Comparison of ENCODE assay signal across 14 cellular contexts in genomic region chr7:125568799-125569198, GRCh38.
DNase-seq lines count a peak whose midpoint lies in the region; ATAC-seq, FAIRE-seq and TF ChIP-seq lines count a peak whose summit lies in the region.
"Had no signal": no experiment of that assay in that cellular context is flagged by ENCODE, and none has a peak within 500 bp of the region (broad histone marks: within the 10 kb centered on the region; RNA-seq: fewer than 3 reads in every experiment).

No MANE protein-coding gene starts in this region.

- H3K9me3 ChIP-seq in tibial nerve, result no peaks in the 10 kb centered on the region
- H3K9me3 ChIP-seq: A549 had no signal

- H3K27ac ChIP-seq in tibial nerve, result no peak overlapping the region
- H3K27ac ChIP-seq: A549, skin epidermis, WERI-Rb-1 had no signal

- H3K36me3 Mint-ChIP-seq in activated naive CD8-positive, alpha-beta T cell treated with anti-CD3 and anti-CD28 coated beads for 36 hours, result no peaks in the 10 kb centered on the region
- H3K36me3 Mint-ChIP-seq: natural killer cell treated with Interleukin-12 subunit alpha and Interleukin-12 subunit beta and Interleukin-15 and Interleukin-18, amount 100 ng/mL, for 72 hours had no signal

- no peak overlapping the region for H3K4me3 Mint-ChIP-seq in activated naive CD8-positive, alpha-beta T cell treated with anti-CD3 and anti-CD28 coated beads for 36 hours
- H3K4me3 Mint-ChIP-seq: natural killer cell treated with Interleukin-12 subunit alpha and Interleukin-12 subunit beta and Interleukin-15 and Interleukin-18, amount 100 ng/mL, for 72 hours had no signal

- WGBS in tibial nerve, 2 donors, result 83 to 92% methylated on average over 4 of the region's 4 CpGs

- DNase-seq in D721Med (ENCODE audit: insufficient read length, low spot score) (no peak), tibial nerve (ENCODE audit: low spot score in 2 of 2) (no peak), NCI-H2227 (lab: John Stamatoyannopoulos, UW; ENCODE audit: unreplicated experiment) (no peak)
- no peak for DNase-seq in activated naive CD8-positive, alpha-beta T cell treated with anti-CD3 and anti-CD28 coated beads for 36 hours
- DNase-seq in stimulated activated CD4-positive, alpha-beta T cell treated with anti-CD3 and anti-CD28 coated beads, Interleukin-15, amount 100 ng/mL, for 24 hours, result no peak
- DNase-seq: caudate nucleus, islet precursor cell, WERI-Rb-1 had no signal

- no peak for TF ChIP-seq POLR2A in tibial nerve (IDR thresholded peaks at IDR 0.05)

- H3K27me3 ChIP-seq in tibial nerve, result no peaks in the 10 kb centered on the region

- peak; percentile 25 for FAIRE-seq in D721Med (lab: Jason Lieb, UNC)
- FAIRE-seq: A549 had no signal

- peaks cover 0 to under 1% (median 0%) of the 10 kb centered on the region in 4 donors for H3K4me1 ChIP-seq in tibial nerve
- H3K4me1 ChIP-seq: A549 had no signal

- no peaks in the 10 kb centered on the region for H3K27me3 Mint-ChIP-seq in activated naive CD8-positive, alpha-beta T cell treated with anti-CD3 and anti-CD28 coated beads for 36 hours
- H3K27me3 Mint-ChIP-seq: natural killer cell treated with Interleukin-12 subunit alpha and Interleukin-12 subunit beta and Interleukin-15 and Interleukin-18, amount 100 ng/mL, for 72 hours had no signal

- H3K4me3 ChIP-seq in tibial nerve, result no peak overlapping the region
- H3K4me3 ChIP-seq: A549, skin epidermis had no signal

- peaks cover 3% of the 10 kb centered on the region for H3K9me3 Mint-ChIP-seq in activated naive CD8-positive, alpha-beta T cell treated with anti-CD3 and anti-CD28 coated beads for 36 hours
- H3K9me3 Mint-ChIP-seq: natural killer cell treated with Interleukin-12 subunit alpha and Interleukin-12 subunit beta and Interleukin-15 and Interleukin-18, amount 100 ng/mL, for 72 hours had no signal

- ATAC-seq in GM19043 (IDR thresholded peaks at IDR 0.05; ENCODE audit: low read depth, unreplicated experiment) (peak; percentile 73), HG02610 (IDR thresholded peaks at IDR 0.05; ENCODE audit: unreplicated experiment) (peak; percentile 99), HG03378 (IDR thresholded peaks at IDR 0.05; ENCODE audit: unreplicated experiment) (peak; percentile 99)
- ATAC-seq: A549; natural killer cell treated with Interleukin-12 subunit alpha and Interleukin-12 subunit beta and Interleukin-15 and Interleukin-18, amount 100 ng/mL, for 72 hours had no signal

- TF ChIP-seq CTCF in D721Med (IDR thresholded peaks at IDR 0.05; ENCODE audit: insufficient read depth, missing control alignments), result no peak
- no peak for TF ChIP-seq CTCF in tibial nerve (IDR thresholded peaks at IDR 0.05)

- no peak for TF ChIP-seq EP300 in tibial nerve (IDR thresholded peaks at IDR 0.05)

- no peaks in the 10 kb centered on the region for H3K4me1 Mint-ChIP-seq in activated naive CD8-positive, alpha-beta T cell treated with anti-CD3 and anti-CD28 coated beads for 36 hours

- no peak overlapping the region for H3K27ac Mint-ChIP-seq in activated naive CD8-positive, alpha-beta T cell treated with anti-CD3 and anti-CD28 coated beads for 36 hours
- H3K27ac Mint-ChIP-seq: natural killer cell treated with Interleukin-12 subunit alpha and Interleukin-12 subunit beta and Interleukin-15 and Interleukin-18, amount 100 ng/mL, for 72 hours had no signal

- no peaks in the 10 kb centered on the region for H3K36me3 ChIP-seq in tibial nerve
- H3K36me3 ChIP-seq: WERI-Rb-1 had no signal
